20 cellular contexts compared by ENCODE assay signal in genomic region chr3:129783470-129783869, GRCh38.
DNase-seq lines count a peak whose midpoint lies in the region; ATAC-seq and TF ChIP-seq lines count a peak whose summit lies in the region.
"Had no signal": no experiment of that assay in that cellular context is flagged by ENCODE, and none has a peak within 500 bp of the region (broad histone marks: within the 10 kb centered on the region; RNA-seq: fewer than 3 reads in every experiment).

No MANE protein-coding gene starts in this region.

- TF ChIP-seq CTCF in AG10803 (conservative IDR thresholded peaks at IDR 0.05; ENCODE audit: low read length): no peak
- TF ChIP-seq CTCF in RWPE2 (IDR thresholded peaks at IDR 0.05; ENCODE audit: poor library complexity, severe bottlenecking): no peak

- peaks cover 30% of the 10 kb centered on the region for H3K36me3 ChIP-seq in RWPE2 (ENCODE audit: low read depth)

- DNase-seq in AG10803 (ENCODE audit: low read depth) (peak; percentile 76), GM04503 (ENCODE audit: low read depth) (peak; percentile 44), RWPE2 (ENCODE audit: low spot score) (no peak), fibroblast of peridontal ligament (ENCODE audit: extremely low read depth) (peak; percentile 36), retina (no peak), epidermal melanocyte (ENCODE audit: insufficient read length, low spot score) (no peak), ACHN (no peak)
- DNase-seq: Calu3; CD4-positive, alpha-beta memory T cell; H9; NCI-H1436; NCI-H2029; NCI-H2171; NCI-H446; NCI-H69; SIG-M5; SW 1271 had no signal

- ATAC-seq in RWPE2 (ENCODE audit: low read depth) (0 out of 3 replicates have a peak, but pooled peaks have one; percentile 31), GM18873 (IDR thresholded peaks at IDR 0.05; ENCODE audit: low FRiP score, unreplicated experiment) (no peak)
- ATAC-seq: A549, K562 had no signal

- H3K27ac ChIP-seq in RWPE2 (ENCODE audit: poor library complexity, severe bottlenecking): peak overlapping the region; percentile 11
- H3K27ac ChIP-seq: A549 had no signal

- no peaks in the 10 kb centered on the region for H3K27me3 ChIP-seq in RWPE2 (ENCODE audit: insufficient read depth, poor library complexity, severe bottlenecking)

- no peaks in the 10 kb centered on the region for H3K9me3 ChIP-seq in RWPE2 (ENCODE audit: severe bottlenecking)
- H3K9me3 ChIP-seq: A549 had no signal

- H3K4me3 ChIP-seq in AG10803 (ENCODE audit: low read length) (no peak overlapping the region), RWPE2 (ENCODE audit: severe bottlenecking) (no peak overlapping the region)
- H3K4me3 ChIP-seq: A549, K562 had no signal

- H3K4me1 ChIP-seq in RWPE2 (ENCODE audit: insufficient read depth, poor library complexity, severe bottlenecking): peaks cover 24% of the 10 kb centered on the region

- in situ Hi-C loops in ACHN (cut with HindIII; ENCODE audit: low pct_ligation_motif_present, low pct_unique_long_range_greater_than_20kb, low sequenced_read_pairs): no loop called here

Comparison
In these comparisons a context has a peak if more than half of its experiments do, and no peak if none do; other contexts are left out.
1. DNase-seq: peak in AG10803 (single experiment), GM04503 (single experiment) and fibroblast of peridontal ligament (single experiment); none in RWPE2 (single experiment), retina (single experiment), epidermal melanocyte (single experiment) and ACHN (single experiment).